Comparison of ENCODE assay signal across 11 cellular contexts in genomic region chr15:69393831-69394491, GRCh38. TPM values are rescaled to one million over a fixed set of nuclear protein-coding genes. Genes with fewer than 3 reads are reported as not detected.
A peak's percentile ranks its signal among the peaks of the same experiment; 100 is the strongest.
DNase-seq lines count a peak whose midpoint lies in the region; ATAC-seq, FAIRE-seq and TF ChIP-seq lines count a peak whose summit lies in the region.
"Had no signal": no experiment of that assay in that cellular context is flagged by ENCODE, and none has a peak within 500 bp of the region (broad histone marks: within the 10 kb centered on the region; RNA-seq: fewer than 3 reads in every experiment).

No MANE protein-coding gene starts in this region.

- H3K9me3 Mint-ChIP-seq in MCF 10A (ENCODE audit: unreplicated experiment) = no peaks in the 10 kb centered on the region
- H3K9me3 Mint-ChIP-seq: stimulated activated effector memory CD8-positive, alpha-beta T cell treated with anti-CD3 and anti-CD28 coated beads, Interleukin-12 subunit alpha, Interleukin-12 subunit beta, amount 100 ng/mL, for 72 hours; T-helper 1 cell treated with Interleukin-12 subunit alpha and Interleukin-12 subunit beta and Interleukin-4 antibody, amounts not matched to agents 30 μg/mL and 1 μg/mL, for 36 hours had no signal

- peak overlapping the region; percentile 58 for H3K4me2 ChIP-seq in keratinocyte (ENCODE audit: control insufficient read depth, extremely low read depth, insufficient read depth, low read depth, low read length)

- H3K9me3 ChIP-seq in breast epithelium (no peaks in the 10 kb centered on the region), keratinocyte (ENCODE audit: control insufficient read depth, low read depth, low read length) (no peaks in the 10 kb centered on the region), thoracic aorta (no peaks in the 10 kb centered on the region), BE2C (no peaks in the 10 kb centered on the region)

- H3K4me1 Mint-ChIP-seq in MCF 10A (ENCODE audit: insufficient read depth, unreplicated experiment) = peaks cover 30% of the 10 kb centered on the region

- TF ChIP-seq POLR2A in breast epithelium (IDR thresholded peaks at IDR 0.05) = no peak

- POLR2A ChIA-PET in MCF 10A (lab: Yijun Ruan, JAX) = interaction anchor here (0.6 to 1.4 kb wide), 6 partner anchors 10 to 341 kb away, joined by 3 to 4 read pairs (median 4); no protein-coding TSS in a partner anchor

- no peak overlapping the region for H3K27ac Mint-ChIP-seq in MCF 10A (ENCODE audit: low read depth, unreplicated experiment)
- H3K27ac Mint-ChIP-seq: T-helper 1 cell treated with Interleukin-12 subunit alpha and Interleukin-12 subunit beta and Interleukin-4 antibody, amounts not matched to agents 30 μg/mL and 1 μg/mL, for 36 hours had no signal

- no peaks in the 10 kb centered on the region for H3K36me3 ChIP-seq in breast epithelium
- H3K36me3 ChIP-seq in keratinocyte (ENCODE audit: control insufficient read depth in 2 of 2, extremely low read depth in 1 of 2, insufficient read depth in 2 of 2, low read length in 2 of 2) = no peaks in the 10 kb centered on the region
- H3K36me3 ChIP-seq in thoracic aorta = no peaks in the 10 kb centered on the region
- no peaks in the 10 kb centered on the region for H3K36me3 ChIP-seq in BE2C

- no TSS peak for BruUV-seq in MCF 10A (replicated peaks; lab: Mats Ljungman, UMichigan)

- no peaks in the 10 kb centered on the region for H4K20me1 ChIP-seq in keratinocyte (ENCODE audit: control insufficient read depth, extremely low read depth, insufficient read depth, low read length)

- peak overlapping the region; percentile 19 for H3K9ac ChIP-seq in keratinocyte (ENCODE audit: control insufficient read depth, extremely low read depth, insufficient read depth, low read length)

- peaks cover 4% of the 10 kb centered on the region for H3K36me3 Mint-ChIP-seq in MCF 10A (ENCODE audit: insufficient read depth, unreplicated experiment)

- no peak for TF ChIP-seq CTCF in MCF 10A (IDR thresholded peaks at IDR 0.05; ENCODE audit: unreplicated experiment)
- TF ChIP-seq CTCF in breast epithelium (IDR thresholded peaks at IDR 0.05) = no peak
- TF ChIP-seq CTCF in keratinocyte (optimal IDR thresholded peaks at IDR 0.05 in 1 of 3, IDR thresholded peaks at IDR 0.05 in 1 of 3, conservative IDR thresholded peaks at IDR 0.05 in 1 of 3; ENCODE audit: extremely low read depth in 1 of 3, insufficient read depth in 2 of 3, low read length in 3 of 3) = no peak
- TF ChIP-seq CTCF in thoracic aorta (IDR thresholded peaks at IDR 0.05) = no peak
- TF ChIP-seq CTCF in GM10266 (IDR thresholded peaks at IDR 0.05; ENCODE audit: control insufficient read depth, insufficient read depth, low read depth, missing control alignments) = no peak
- no peak for TF ChIP-seq CTCF in GM20000 (IDR thresholded peaks at IDR 0.05; ENCODE audit: extremely low read depth, missing control alignments)
- no peak for TF ChIP-seq CTCF in BE2C (IDR thresholded peaks at IDR 0.05; ENCODE audit: low read depth, low read length)

- dilution Hi-C loops in keratinocyte (cut with MboI; ENCODE audit: extremely low pct_ligation_motif_present, low sequenced_read_pairs) = no loop called here

- no peaks in the 10 kb centered on the region for H3K79me2 ChIP-seq in keratinocyte (ENCODE audit: control insufficient read depth, insufficient read depth, low read length)

- FAIRE-seq in keratinocyte (lab: Jason Lieb, UNC) = peak; percentile 69

- CTCF ChIA-PET in MCF 10A (lab: Yijun Ruan, JAX) = interaction anchor here (0.5 to 4.8 kb wide), 33 partner anchors 9 to 946 kb away, joined by 3 to 54 read pairs (median 3); no protein-coding TSS in a partner anchor

- H3K27me3 Mint-ChIP-seq in MCF 10A (ENCODE audit: insufficient read depth, unreplicated experiment) = no peaks in the 10 kb centered on the region

- H3K27me3 ChIP-seq in breast epithelium = no peaks in the 10 kb centered on the region
- H3K27me3 ChIP-seq in keratinocyte (ENCODE audit: control insufficient read depth, extremely low read depth, insufficient read depth, low read length) = no peaks in the 10 kb centered on the region
- H3K27me3 ChIP-seq in thoracic aorta (replicated peaks; ENCODE audit: insufficient read depth) = no peaks in the 10 kb centered on the region
- H3K27me3 ChIP-seq in BE2C = no peaks in the 10 kb centered on the region

- H3K27ac ChIP-seq in breast epithelium (no peak overlapping the region), keratinocyte (ENCODE audit: control insufficient read depth, insufficient read depth, low read length) (no peak overlapping the region), thoracic aorta (no peak overlapping the region)

- no peaks in the 10 kb centered on the region for H3K9me1 ChIP-seq in keratinocyte (ENCODE audit: control insufficient read depth, extremely low read depth, insufficient read depth, low read length)

- DNase-seq in MCF 10A (ENCODE audit: unreplicated experiment) = peak; percentile 55
- no peak for DNase-seq in breast epithelium (ENCODE audit: low spot score in 2 of 2)
- no peak for DNase-seq in keratinocyte (ENCODE audit: low read depth, low spot score)
- no peak for DNase-seq in thoracic aorta (ENCODE audit: low spot score)
- no peak for DNase-seq in GM10266 (ENCODE audit: extremely low spot score)
- no peak for DNase-seq in GM20000 (ENCODE audit: low spot score)
- no peak for DNase-seq in BE2C
- DNase-seq: amniotic stem cell had no signal

- no peak overlapping the region for H3K4me3 Mint-ChIP-seq in MCF 10A (ENCODE audit: unreplicated experiment)
- H3K4me3 Mint-ChIP-seq: stimulated activated effector memory CD8-positive, alpha-beta T cell treated with anti-CD3 and anti-CD28 coated beads, Interleukin-12 subunit alpha, Interleukin-12 subunit beta, amount 100 ng/mL, for 72 hours; T-helper 1 cell treated with Interleukin-12 subunit alpha and Interleukin-12 subunit beta and Interleukin-4 antibody, amounts not matched to agents 30 μg/mL and 1 μg/mL, for 36 hours had no signal

- H3K4me1 ChIP-seq in breast epithelium = peaks cover 0 to 4% of the 10 kb centered on the region in 2 donors
- H3K4me1 ChIP-seq in keratinocyte (ENCODE audit: control insufficient read depth, extremely low read depth, insufficient read depth, low read length) = peaks cover 33% of the 10 kb centered on the region
- H3K4me1 ChIP-seq in thoracic aorta (ENCODE audit: control insufficient read depth in 1 of 2, low read depth in 2 of 2) = peaks cover 3 to 10% of the 10 kb centered on the region in 2 donors
- H3K4me1 ChIP-seq in BE2C = peaks cover 7% of the 10 kb centered on the region; the same call in 1 of the 2 replicates

- peak; percentile 20 for ATAC-seq in SK-N-SH treated with all-trans-retinoic acid at 6 μM for 48 hours
- ATAC-seq in thoracic aorta (ENCODE audit: insufficient number of reproducible peaks, low FRiP score, low read depth) = no peak

- peak overlapping the region in 1 of 3 donors; percentile 39 for H3K4me3 ChIP-seq in breast epithelium
- no peak overlapping the region for H3K4me3 ChIP-seq in keratinocyte (ENCODE audit: control insufficient read depth in 2 of 3, extremely low read depth in 1 of 3, insufficient read depth in 2 of 3, low read depth in 1 of 3, low read length in 3 of 3)
- peak overlapping the region; percentile 57 for H3K4me3 ChIP-seq in thoracic aorta
- no peak overlapping the region for H3K4me3 ChIP-seq in BE2C (ENCODE audit: low read depth, low read length)

- intact Hi-C loops in MCF 10A (cut with micrococcal nuclease) = loop anchor here (1.0 to 10.0 kb wide), 4 partner anchors 16 to 335 kb away; partner anchors contain the start of gene GLCE
- intact Hi-C loops in breast epithelium (cut with DNase I; ENCODE audit: low total_unique reads) = loop anchor here (1.0 kb wide), 1 partner anchor 11 kb away; no protein-coding TSS in a partner anchor

- H2AFZ ChIP-seq in keratinocyte (ENCODE audit: control insufficient read depth, low read length) = peak overlapping the region; percentile 58

TF ChIP-seq in SK-N-SH treated with all-trans-retinoic acid at 6 μM for 48 hours, 23 proteins besides CTCF, POLR2A, EP300 and RAD21 (continues in another document):
- no peak for TF ChIP-seq PATZ1 (CRISPR knock-in tag; IDR thresholded peaks at IDR 0.05; ENCODE audit: borderline replicate concordance)

RNA-seq across cellular contexts. Expression of gene KIF23, which starts 20.2 kb away (rescaled TPM):
- 30.3 and 50.2 TPM in 2 replicates for total RNA-seq in MCF 10A (2022)
- 1 to 10 TPM; 1.6 to 6.4 (median 2.2) TPM for total RNA-seq in breast epithelium
- 8.3 to 28.8 TPM (median 28.2 TPM) in 3 replicates for polyA plus RNA-seq in keratinocyte
- polyA plus RNA-seq in keratinocyte (2011; ENCODE audit: low read depth) = 4.1 TPM
- polyA plus RNA-seq in keratinocyte (2011; cell fraction: cytosol; rRNA removed) = 8.5 and 9.4 TPM in 2 replicates
- polyA plus RNA-seq in keratinocyte (2011; cell fraction: nucleus; rRNA removed) = 19.7 and 27.7 TPM in 2 replicates
- polyA plus RNA-seq in keratinocyte (2012; ENCODE audit: low replicate concordance) = 1.4 and 20.5 TPM in 2 replicates
- 3.5 to 29.8 TPM (median 12.2 TPM) in 3 replicates for polyA minus RNA-seq in keratinocyte
- polyA minus RNA-seq in keratinocyte (2011; cell fraction: cytosol; rRNA and poly(A)+ RNA removed) = 4.8 TPM
- polyA minus RNA-seq in keratinocyte (2011; cell fraction: nucleus; rRNA and poly(A)+ RNA removed) = 5.2 and 13.7 TPM in 2 replicates
- total RNA-seq in thoracic aorta = 10 to 100 TPM in 1 of 2 donors, 1 to 10 TPM in 1; 9.8 to 20.6 TPM
- 7.3 TPM for polyA plus RNA-seq in BE2C (2012; ENCODE audit: insufficient read depth, insufficient read length, low read depth)

RNA-seq across cellular contexts. Expression of gene RPLP1, which starts 58.7 kb away (rescaled TPM):
- total RNA-seq in MCF 10A (2022) (2,295 and 2,621 TPM in 2 replicates), breast epithelium (100 to 1,000 TPM; 624 to 881 (median 805) TPM), thoracic aorta (100 to 1,000 TPM; 444 to 515 TPM)
- polyA plus RNA-seq in keratinocyte = 755 to 1,540 TPM (median 871 TPM) in 3 replicates
- polyA plus RNA-seq in keratinocyte (2011; ENCODE audit: low read depth) = 595 TPM
- 677 and 1,303 TPM in 2 replicates for polyA plus RNA-seq in keratinocyte (2011; cell fraction: cytosol; rRNA removed)
- polyA plus RNA-seq in keratinocyte (2011; cell fraction: nucleus; rRNA removed) = 236 and 257 TPM in 2 replicates
- 2,151 and 2,215 TPM in 2 replicates for polyA plus RNA-seq in keratinocyte (2012; ENCODE audit: low replicate concordance)
- polyA minus RNA-seq in keratinocyte = 397 to 557 TPM (median 450 TPM) in 3 replicates
- polyA minus RNA-seq in keratinocyte (2011; cell fraction: cytosol; rRNA and poly(A)+ RNA removed) = 4,077 TPM
- polyA minus RNA-seq in keratinocyte (2011; cell fraction: nucleus; rRNA and poly(A)+ RNA removed) = 159 and 165 TPM in 2 replicates
- polyA plus RNA-seq in BE2C (2012; ENCODE audit: insufficient read depth, insufficient read length, low read depth) = 3,656 TPM
